9 cellular contexts compared by ENCODE assay signal in the genomic region with DNA sequence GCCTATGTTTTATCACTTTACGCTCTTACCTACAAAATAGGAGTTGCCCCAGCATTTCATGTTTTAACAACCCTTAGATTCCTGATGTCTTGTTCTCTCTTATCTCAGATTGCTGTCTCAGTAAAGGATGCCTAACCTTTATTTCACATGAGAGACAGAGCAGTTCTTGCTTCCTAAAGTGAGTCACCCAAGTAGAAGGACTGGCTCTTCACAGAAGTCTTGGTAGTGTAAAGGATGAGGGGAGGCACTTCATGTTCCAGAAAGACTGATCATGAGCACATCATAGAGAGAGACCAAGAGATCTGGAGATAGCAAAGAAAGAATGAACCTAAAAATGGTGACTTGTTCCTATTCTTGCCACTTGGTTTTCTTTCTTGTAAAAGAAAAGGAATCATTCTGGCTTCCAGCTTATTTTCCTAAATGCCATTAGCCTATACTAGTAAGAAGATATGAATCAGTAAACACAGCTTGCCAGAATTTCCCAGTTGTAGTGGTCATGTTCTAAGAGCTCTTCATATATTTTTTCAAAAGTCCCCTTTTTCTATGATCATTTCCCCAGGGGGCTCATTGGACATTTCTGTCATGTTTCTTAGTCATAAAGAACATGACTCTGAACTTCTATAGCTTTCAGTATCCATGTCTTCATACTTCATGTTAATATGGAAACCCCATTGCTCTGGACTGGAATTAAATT. TPM values are rescaled to one million over a fixed set of nuclear protein-coding genes. Genes with fewer than 3 reads are reported as not detected.
DNase-seq lines count a peak whose midpoint lies in the region; ATAC-seq and TF ChIP-seq lines count a peak whose summit lies in the region.
"Had no signal": no experiment of that assay in that cellular context is flagged by ENCODE, and none has a peak within 500 bp of the region (broad histone marks: within the 10 kb centered on the region; RNA-seq: fewer than 3 reads in every experiment).

No MANE protein-coding gene starts in this region.

- no peak for TF ChIP-seq CTCF in fibroblast of mammary gland (conservative IDR thresholded peaks at IDR 0.05; ENCODE audit: control insufficient read depth, insufficient read depth, low read depth, low read length)
- TF ChIP-seq CTCF in upper lobe of right lung (IDR thresholded peaks at IDR 0.05), result no peak
- no peak for TF ChIP-seq CTCF in OCI-LY7 (conservative IDR thresholded peaks at IDR 0.05; ENCODE audit: low read length)

- BruUV-seq in OCI-LY7 (replicated peaks; lab: Mats Ljungman, UMichigan), result no TSS peak

- H3K4me3 ChIP-seq in fibroblast of mammary gland (ENCODE audit: control insufficient read depth, low read depth, low read length), result no peak overlapping the region
- no peak overlapping the region for H3K4me3 ChIP-seq in upper lobe of right lung
- no peak overlapping the region for H3K4me3 ChIP-seq in OCI-LY7 (ENCODE audit: low read depth, low read length, poor library complexity, severe bottlenecking)
- H3K4me3 ChIP-seq: SJCRH30 had no signal

- no peaks in the 10 kb centered on the region for H3K36me3 ChIP-seq in upper lobe of right lung
- H3K36me3 ChIP-seq in OCI-LY7 (ENCODE audit: insufficient read depth, low read length), result no peaks in the 10 kb centered on the region; the same call in 1 of the 2 replicates
- H3K36me3 ChIP-seq: SJCRH30 had no signal

- POLR2A ChIA-PET in OCI-LY7 (lab: Charles Lee), result interaction anchor here (0.6 kb wide), 1 partner anchor 878 kb away, joined by 4 read pairs; no protein-coding TSS in a partner anchor

- H3K79me2 ChIP-seq in OCI-LY7 (ENCODE audit: insufficient read depth, low read depth, low read length), result no peaks in the 10 kb centered on the region

- DNase-seq in fibroblast of mammary gland (ENCODE audit: low read depth) (peak; percentile 23), upper lobe of right lung (no peak), OCI-LY7 (ENCODE audit: low spot score) (no peak)
- no peak for DNase-seq in stimulated activated naive CD4-positive, alpha-beta T cell (lab: John Stamatoyannopoulos, UW)
- DNase-seq in activated CD4-positive, alpha-beta T cell treated with anti-CD3 and anti-CD28 coated beads, Interleukin-2, amount 50 U/mL, for 4 hours, result no peak
- DNase-seq: SJCRH30 had no signal

- H2AFZ ChIP-seq in OCI-LY7 (ENCODE audit: low read length), result no peak overlapping the region

- ATAC-seq in GM18520 (IDR thresholded peaks at IDR 0.05; ENCODE audit: unreplicated experiment), result peak; percentile 88
- peak; percentile 81 for ATAC-seq in GM21529 (IDR thresholded peaks at IDR 0.05; ENCODE audit: unreplicated experiment)
- peak; percentile 94 for ATAC-seq in HG03432 (IDR thresholded peaks at IDR 0.05; ENCODE audit: unreplicated experiment)
- ATAC-seq in upper lobe of right lung, result no peak

- H3K27me3 ChIP-seq in upper lobe of right lung, result no peaks in the 10 kb centered on the region
- H3K27me3 ChIP-seq: SJCRH30 had no signal

- no peaks in the 10 kb centered on the region for H4K20me1 ChIP-seq in OCI-LY7 (ENCODE audit: insufficient read depth, low read length)

- intact Hi-C loops in upper lobe of right lung (cut with DNase I), result no loop called here
- intact Hi-C loops in OCI-LY7 (cut with micrococcal nuclease; ENCODE audit: unreplicated experiment), result no loop called here

- no peaks in the 10 kb centered on the region for H3K9me2 ChIP-seq in OCI-LY7 (ENCODE audit: insufficient read depth, low read length)

- CTCF ChIA-PET in OCI-LY7 (lab: Charles Lee; ENCODE audit: unreplicated experiment), result no interaction called here

- H3K9me3 ChIP-seq in upper lobe of right lung, result no peaks in the 10 kb centered on the region
- H3K9me3 ChIP-seq in OCI-LY7 (ENCODE audit: low read length), result no peaks in the 10 kb centered on the region
- H3K9me3 ChIP-seq: SJCRH30 had no signal

- H3K27ac ChIP-seq in upper lobe of right lung (no peak overlapping the region), OCI-LY7 (ENCODE audit: low read depth, low read length, poor library complexity, severe bottlenecking) (no peak overlapping the region)
- H3K27ac ChIP-seq: SJCRH30 had no signal

- H3K4me2 ChIP-seq in OCI-LY7 (ENCODE audit: low read length), result no peak overlapping the region

- H3K4me1 ChIP-seq in upper lobe of right lung, result no peaks in the 10 kb centered on the region
- no peaks in the 10 kb centered on the region for H3K4me1 ChIP-seq in OCI-LY7 (ENCODE audit: insufficient read depth, low read length, poor library complexity, severe bottlenecking)
- H3K4me1 ChIP-seq: SJCRH30 had no signal

RNA-seq across cellular contexts. Expression of gene MAPRE2, which starts 54.9 kb away (rescaled TPM):
- total RNA-seq in upper lobe of right lung (35.4 TPM), OCI-LY7 (2022) (34.0 and 35.2 TPM in 2 replicates)
- total RNA-seq in OCI-LY7 (2014; rRNA removed; shearing (Covaris generic)), result 17.1 and 23.2 TPM in 2 replicates
